In genomic region chr1:52973843-52974242, GRCh38 we compare ENCODE assay signal across 11 cellular contexts.
"Had no signal": no experiment of that assay in that cellular context is flagged by ENCODE, and none has a peak within 500 bp of the region (broad histone marks: within the 10 kb centered on the region; RNA-seq: fewer than 3 reads in every experiment).

No MANE protein-coding gene starts in this region.

- DNase-seq: GM23248, GOT3, H7, H9, HCEC 1CT, HFFc6 had no signal

- H3K4me3 ChIP-seq: GM23248, GM23338, HAP-1 had no signal

- ATAC-seq: GM23338, HCT116 had no signal

- FAIRE-seq: H1, H54 had no signal

- H2AFZ ChIP-seq: GM23248, GM23338 had no signal

- H3K36me3 ChIP-seq: HAP-1 had no signal

- H3K9me3 ChIP-seq: HAP-1 had no signal

- H3K9ac ChIP-seq: GM23248 had no signal

- H3K27ac ChIP-seq: GM23248 had no signal

- H3K4me2 ChIP-seq: GM23338 had no signal
